In the genomic region with DNA sequence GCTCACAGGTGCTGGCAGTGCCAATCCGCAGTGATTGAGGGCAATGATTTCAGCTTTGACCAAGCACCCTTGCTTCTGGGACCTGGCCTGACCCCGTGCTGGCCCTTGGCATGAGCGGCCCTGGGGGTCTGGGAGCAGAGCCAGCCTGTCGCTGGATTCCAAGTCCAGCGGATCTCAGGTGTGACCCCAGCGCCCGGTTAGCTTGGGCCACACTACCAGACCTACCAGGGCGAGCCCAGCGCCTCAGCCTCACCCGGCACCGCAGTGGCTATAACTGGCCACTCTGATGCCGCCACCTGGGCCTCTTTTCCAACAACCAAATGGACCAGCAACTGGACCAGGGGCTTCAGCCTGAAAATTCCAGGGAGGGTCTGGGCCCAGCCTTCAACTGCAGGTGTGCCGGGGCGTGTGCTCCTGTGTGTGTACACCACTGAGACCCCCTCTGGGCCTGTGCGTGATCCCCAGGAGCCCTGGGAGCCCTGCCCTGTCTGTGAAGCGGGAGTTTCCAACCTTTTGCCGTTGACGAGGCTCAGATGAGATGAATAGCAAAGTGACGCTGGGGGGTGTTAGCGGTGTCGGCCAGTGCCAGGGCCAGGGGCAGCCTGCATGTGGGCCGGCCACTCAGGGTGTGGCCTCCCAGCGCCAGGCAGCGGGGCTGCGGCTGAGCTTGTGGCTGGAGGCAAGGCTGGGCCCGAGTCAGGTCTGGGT, we compare ENCODE assay signal across 8 cellular contexts. TPM values are rescaled to one million over a fixed set of nuclear protein-coding genes. Genes with fewer than 3 reads are reported as not detected.
DNase-seq lines count a peak whose midpoint lies in the region; ATAC-seq and TF ChIP-seq lines count a peak whose summit lies in the region.

No MANE protein-coding gene starts in this region.

- TF ChIP-seq RAD21 in SK-N-SH (IDR thresholded peaks at IDR 0.05; ENCODE audit: low read length) = no peak

- H3K9me3 Mint-ChIP-seq in progenitor cell of endocrine pancreas (ENCODE audit: low read depth) = no peaks in the 10 kb centered on the region

- POLR2A ChIA-PET in SK-N-SH (lab: Yijun Ruan, JAX) = interaction anchor here (1.0 to 1.2 kb wide), 3 partner anchors 19 to 59 kb away, joined by 3 to 5 read pairs (median 4); no protein-coding TSS in a partner anchor

- no peaks in the 10 kb centered on the region for H3K36me3 Mint-ChIP-seq in progenitor cell of endocrine pancreas (ENCODE audit: insufficient read depth)

- H3K4me3 ChIP-seq in GM06990 (replicated peaks; ENCODE audit: low read depth, low read length) = peak overlapping the region; percentile 77
- peak overlapping the region; percentile 48 to 57 for H3K4me3 ChIP-seq in SK-N-SH (ENCODE audit: low read depth in 2 of 2, low read length in 1 of 2)
- peak overlapping the region; percentile 31 for H3K4me3 ChIP-seq in epithelial cell of esophagus (ENCODE audit: low read length)

- H3K9me3 ChIP-seq in SK-N-SH = no peaks in the 10 kb centered on the region

- no peaks in the 10 kb centered on the region for H3F3A ChIP-seq in SK-N-SH (replicated peaks; ENCODE audit: insufficient read depth)

- H3K27me3 ChIP-seq in GM06990 (replicated peaks; ENCODE audit: control insufficient read depth, insufficient read depth, low read length) (no peaks in the 10 kb centered on the region), SK-N-SH (ENCODE audit: insufficient read depth) (no peaks in the 10 kb centered on the region)

- H3K27ac ChIP-seq in SK-N-SH (ENCODE audit: low read depth in 2 of 2, low read length in 1 of 2) = peak overlapping the region in 1 of 2 experiments; percentile 90; a peak in 2 of 4 replicates

- no peaks in the 10 kb centered on the region for H3K79me2 ChIP-seq in SK-N-SH (ENCODE audit: insufficient read depth)

- H3K4me3 Mint-ChIP-seq in progenitor cell of endocrine pancreas (ENCODE audit: low read depth) = peak overlapping the region; percentile 56

- peaks cover 28% of the 10 kb centered on the region for H3K4me1 Mint-ChIP-seq in progenitor cell of endocrine pancreas (ENCODE audit: low read depth)

- peak overlapping the region; percentile 87 for H3K27ac Mint-ChIP-seq in progenitor cell of endocrine pancreas

- H2AFZ ChIP-seq in SK-N-SH (ENCODE audit: low read depth) = peak overlapping the region; percentile 94

- no peak for ATAC-seq in GM19397 (IDR thresholded peaks at IDR 0.05; ENCODE audit: unreplicated experiment)

- H3K9ac ChIP-seq in SK-N-SH = peak overlapping the region; percentile 69

- H3K4me1 ChIP-seq in SK-N-SH (ENCODE audit: control insufficient read depth in 1 of 2, insufficient read depth in 2 of 2, low read depth in 1 of 2, low read length in 1 of 2) = peaks cover 13 to 58% of the 10 kb centered on the region in 2 experiments; a peak in 2 of 4 replicates

- DNase-seq in GM06990 (ENCODE audit: extremely low read depth, insufficient read length) (peak; percentile 30), SK-N-SH (no peak), epithelial cell of esophagus (ENCODE audit: low read depth) (peak; percentile 9), progenitor cell of endocrine pancreas (ENCODE audit: low spot score, unreplicated experiment) (no peak), head of caudate nucleus (no peak), T1000 (lab: John Stamatoyannopoulos, UW) (no peak), C1 segment of cervical spinal cord (lab: John Stamatoyannopoulos, UW) (no peak)

- H3K9me2 ChIP-seq in SK-N-SH = no peaks in the 10 kb centered on the region

- H3K36me3 ChIP-seq in GM06990 (ENCODE audit: control insufficient read depth, insufficient read depth, low read length) (peaks cover 2% of the 10 kb centered on the region), SK-N-SH (replicated peaks in 1 of 2; ENCODE audit: control insufficient read depth in 1 of 2, insufficient read depth in 2 of 2, low read length in 1 of 2) (no peaks in the 10 kb centered on the region)

- intact Hi-C loops in head of caudate nucleus (cut with DNase I) = no loop called here

- peak overlapping the region; percentile 90 for H3K4me2 ChIP-seq in SK-N-SH

- CTCF ChIA-PET in SK-N-SH (lab: Yijun Ruan, JAX) = interaction anchor here (0.7 to 4.7 kb wide), 10 partner anchors 9 to 398 kb away, joined by 3 to 29 read pairs (median 4); no protein-coding TSS in a partner anchor

- TF ChIP-seq CTCF in GM06990 (IDR thresholded peaks at IDR 0.05; ENCODE audit: insufficient read depth, low read length, poor library complexity, severe bottlenecking) = no peak
- TF ChIP-seq CTCF in SK-N-SH (IDR thresholded peaks at IDR 0.05) = no peak
- no peak for TF ChIP-seq CTCF in epithelial cell of esophagus (IDR thresholded peaks at IDR 0.05; ENCODE audit: insufficient read depth, low read depth, low read length, missing control alignments)
- no peak for TF ChIP-seq CTCF in progenitor cell of endocrine pancreas (IDR thresholded peaks at IDR 0.05; ENCODE audit: unreplicated experiment)

- WGBS in SK-N-SH (ENCODE audit: low lambda C conversion rate) = 56% methylated on average over 9 of the region's 26 CpGs

- no peaks in the 10 kb centered on the region for H4K20me1 ChIP-seq in SK-N-SH (ENCODE audit: insufficient read depth)

- TF ChIP-seq EP300 in SK-N-SH (IDR thresholded peaks at IDR 0.05; ENCODE audit: borderline replicate concordance in 1 of 2, low read depth in 1 of 2, low read length in 1 of 2) = no peak

- no peaks in the 10 kb centered on the region for H3K27me3 Mint-ChIP-seq in progenitor cell of endocrine pancreas

TF ChIP-seq in SK-N-SH, 30 proteins besides CTCF, POLR2A, EP300 and RAD21 (continues in another document):
- TF ChIP-seq GATA2 (CRISPR knock-in tag; IDR thresholded peaks at IDR 0.05) (no peak), SIN3A (IDR thresholded peaks at IDR 0.05; ENCODE audit: borderline replicate concordance, low read depth, low read length) (no peak), JUND (IDR thresholded peaks at IDR 0.05) (no peak), EZH2phosphoT487 (IDR thresholded peaks at IDR 0.05; ENCODE audit: borderline replicate concordance, low read depth) (no peak), TEAD4 (IDR thresholded peaks at IDR 0.05; ENCODE audit: borderline replicate concordance, insufficient read depth) (no peak), TAF1 (IDR thresholded peaks at IDR 0.05; ENCODE audit: borderline replicate concordance, low read depth, low read length) (no peak), RCOR1 (IDR thresholded peaks at IDR 0.05; ENCODE audit: low read length) (no peak), NFIC (IDR thresholded peaks at IDR 0.05; ENCODE audit: borderline replicate concordance) (no peak), GABPA (IDR thresholded peaks at IDR 0.05; ENCODE audit: low read depth) (no peak), POLR2AphosphoS5 (IDR thresholded peaks at IDR 0.05; ENCODE audit: low read depth, low read length) (no peak)
- TF ChIP-seq, protein P1, sequence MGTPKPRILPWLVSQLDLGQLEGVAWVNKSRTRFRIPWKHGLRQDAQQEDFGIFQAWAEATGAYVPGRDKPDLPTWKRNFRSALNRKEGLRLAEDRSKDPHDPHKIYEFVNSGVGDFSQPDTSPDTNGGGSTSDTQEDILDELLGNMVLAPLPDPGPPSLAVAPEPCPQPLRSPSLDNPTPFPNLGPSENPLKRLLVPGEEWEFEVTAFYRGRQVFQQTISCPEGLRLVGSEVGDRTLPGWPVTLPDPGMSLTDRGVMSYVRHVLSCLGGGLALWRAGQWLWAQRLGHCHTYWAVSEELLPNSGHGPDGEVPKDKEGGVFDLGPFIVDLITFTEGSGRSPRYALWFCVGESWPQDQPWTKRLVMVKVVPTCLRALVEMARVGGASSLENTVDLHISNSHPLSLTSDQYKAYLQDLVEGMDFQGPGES (IDR thresholded peaks at IDR 0.05; ENCODE audit: low read depth, low read length) = no peak
- TF ChIP-seq, protein P2, sequence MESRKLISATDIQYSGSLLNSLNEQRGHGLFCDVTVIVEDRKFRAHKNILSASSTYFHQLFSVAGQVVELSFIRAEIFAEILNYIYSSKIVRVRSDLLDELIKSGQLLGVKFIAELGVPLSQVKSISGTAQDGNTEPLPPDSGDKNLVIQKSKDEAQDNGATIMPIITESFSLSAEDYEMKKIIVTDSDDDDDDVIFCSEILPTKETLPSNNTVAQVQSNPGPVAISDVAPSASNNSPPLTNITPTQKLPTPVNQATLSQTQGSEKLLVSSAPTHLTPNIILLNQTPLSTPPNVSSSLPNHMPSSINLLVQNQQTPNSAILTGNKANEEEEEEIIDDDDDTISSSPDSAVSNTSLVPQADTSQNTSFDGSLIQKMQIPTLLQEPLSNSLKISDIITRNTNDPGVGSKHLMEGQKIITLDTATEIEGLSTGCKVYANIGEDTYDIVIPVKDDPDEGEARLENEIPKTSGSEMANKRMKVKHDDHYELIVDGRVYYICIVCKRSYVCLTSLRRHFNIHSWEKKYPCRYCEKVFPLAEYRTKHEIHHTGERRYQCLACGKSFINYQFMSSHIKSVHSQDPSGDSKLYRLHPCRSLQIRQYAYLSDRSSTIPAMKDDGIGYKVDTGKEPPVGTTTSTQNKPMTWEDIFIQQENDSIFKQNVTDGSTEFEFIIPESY (IDR thresholded peaks at IDR 0.05; ENCODE audit: borderline replicate concordance, low read depth) = no peak
- TF ChIP-seq, protein P3, sequence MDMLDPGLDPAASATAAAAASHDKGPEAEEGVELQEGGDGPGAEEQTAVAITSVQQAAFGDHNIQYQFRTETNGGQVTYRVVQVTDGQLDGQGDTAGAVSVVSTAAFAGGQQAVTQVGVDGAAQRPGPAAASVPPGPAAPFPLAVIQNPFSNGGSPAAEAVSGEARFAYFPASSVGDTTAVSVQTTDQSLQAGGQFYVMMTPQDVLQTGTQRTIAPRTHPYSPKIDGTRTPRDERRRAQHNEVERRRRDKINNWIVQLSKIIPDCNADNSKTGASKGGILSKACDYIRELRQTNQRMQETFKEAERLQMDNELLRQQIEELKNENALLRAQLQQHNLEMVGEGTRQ (IDR thresholded peaks at IDR 0.05; ENCODE audit: borderline replicate concordance, low read depth, low read length) = no peak
- TF ChIP-seq, protein P4, sequence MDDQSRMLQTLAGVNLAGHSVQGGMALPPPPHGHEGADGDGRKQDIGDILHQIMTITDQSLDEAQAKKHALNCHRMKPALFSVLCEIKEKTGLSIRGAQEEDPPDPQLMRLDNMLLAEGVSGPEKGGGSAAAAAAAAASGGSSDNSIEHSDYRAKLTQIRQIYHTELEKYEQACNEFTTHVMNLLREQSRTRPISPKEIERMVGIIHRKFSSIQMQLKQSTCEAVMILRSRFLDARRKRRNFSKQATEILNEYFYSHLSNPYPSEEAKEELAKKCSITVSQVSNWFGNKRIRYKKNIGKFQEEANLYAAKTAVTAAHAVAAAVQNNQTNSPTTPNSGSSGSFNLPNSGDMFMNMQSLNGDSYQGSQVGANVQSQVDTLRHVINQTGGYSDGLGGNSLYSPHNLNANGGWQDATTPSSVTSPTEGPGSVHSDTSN (IDR thresholded peaks at IDR 0.05) = no peak

RNA-seq across cellular contexts. Expression of a gene that starts 0.7 kb away (rescaled TPM):
- polyA plus RNA-seq in SK-N-SH (2012; rRNA removed) = 2.7 and 2.9 TPM in 2 replicates
- polyA plus RNA-seq in SK-N-SH (2012; cell fraction: cytosol; rRNA removed) = 0.54 and 1.2 TPM in 2 replicates
- 8.4 and 11.3 TPM in 2 replicates for polyA plus RNA-seq in SK-N-SH (2012; cell fraction: nucleus; rRNA removed)
- 11.2 and 12.5 TPM in 2 replicates for total RNA-seq in progenitor cell of endocrine pancreas

RNA-seq across cellular contexts. Expression of a gene that starts 41.1 kb away (rescaled TPM):
- polyA plus RNA-seq in SK-N-SH (2012; rRNA removed) = 0.53 and 0.80 TPM in 2 replicates
- polyA plus RNA-seq in SK-N-SH (2012; cell fraction: cytosol; rRNA removed) = 0.50 and 0.66 TPM in 2 replicates
- 1.1 and 4.2 TPM in 2 replicates for polyA plus RNA-seq in SK-N-SH (2012; cell fraction: nucleus; rRNA removed)
- 5.7 and 7.5 TPM in 2 replicates for total RNA-seq in progenitor cell of endocrine pancreas

Comparison
In these comparisons a context has a peak if more than half of its experiments do, and no peak if none do; other contexts are left out.
1. DNase-seq: peak in GM06990 (single experiment) and epithelial cell of esophagus (single experiment); none in SK-N-SH (single experiment), progenitor cell of endocrine pancreas (single experiment), head of caudate nucleus (0 of 42), T1000 (single experiment) and C1 segment of cervical spinal cord (0 of 14).
2. Peak in every context shown above with its lines, with median percentiles within 50 percentile points of each other: H3K4me3 ChIP-seq.